Comparison of ENCODE assay signal across 24 cellular contexts in genomic region chr14:71408362-71409035, GRCh38.
A peak's percentile ranks its signal among the peaks of the same experiment; 100 is the strongest.
DNase-seq lines count a peak whose midpoint lies in the region; ATAC-seq and TF ChIP-seq lines count a peak whose summit lies in the region.
"Had no signal": no experiment of that assay in that cellular context is flagged by ENCODE, and none has a peak within 500 bp of the region (broad histone marks: within the 10 kb centered on the region; RNA-seq: fewer than 3 reads in every experiment).

No MANE protein-coding gene starts in this region.

- H3K4me1 ChIP-seq in GM23338 (ENCODE audit: insufficient read depth), result no peaks in the 10 kb centered on the region; the same call in 1 of the 2 replicates

- in situ Hi-C loops in KBM-7 (cut with MboI; ENCODE audit: low pct_unique_long_range_greater_than_20kb, low sequenced_read_pairs), result no loop called here

- peaks cover 39% of the 10 kb centered on the region for H3K4me1 Mint-ChIP-seq in GM23338
- peaks cover 43% of the 10 kb centered on the region for H3K4me1 Mint-ChIP-seq in WTC11
- H3K4me1 Mint-ChIP-seq in activated naive CD4-positive, alpha-beta T cell treated with anti-CD3 and anti-CD28 coated beads, Interleukin-2, amount 10 ng/mL, durations not matched to agents 7 days and 5 days, result peaks cover 43% of the 10 kb centered on the region

- H3K27me3 ChIP-seq in GM23338 (ENCODE audit: insufficient read depth), result no peaks in the 10 kb centered on the region
- H3K27me3 ChIP-seq: upper lobe of right lung had no signal

- H3K27ac ChIP-seq in GM23338 (ENCODE audit: low read depth), result no peak overlapping the region
- H3K27ac ChIP-seq: upper lobe of right lung had no signal

- no peak overlapping the region for H3K4me2 ChIP-seq in GM23338

- TF ChIP-seq CTCF in GM23338 (conservative IDR thresholded peaks at IDR 0.05; ENCODE audit: low read depth in 2 of 2) (no peak), WTC11 (IDR thresholded peaks at IDR 0.05) (no peak)

- H3K36me3 ChIP-seq in GM23338 (ENCODE audit: insufficient read depth), result no peaks in the 10 kb centered on the region
- H3K36me3 ChIP-seq: upper lobe of right lung had no signal

- no peaks in the 10 kb centered on the region for H3K9me2 ChIP-seq in GM23338 (ENCODE audit: insufficient read depth)

- intact Hi-C loops in sciatic nerve (cut with DNase I), result no loop called here

- POLR2A ChIA-PET in WTC11 (lab: Charles Lee), result no interaction called here

- H3K79me2 ChIP-seq in GM23338 (replicated peaks; ENCODE audit: insufficient read depth), result peaks cover 73% of the 10 kb centered on the region

- peak; percentile 45 for DNase-seq in GM23338 (ENCODE audit: low spot score)
- DNase-seq in WTC11 (ENCODE audit: low spot score), result no peak
- peak; percentile 24 for DNase-seq in iris pigment epithelial cell (ENCODE audit: low read depth)
- DNase-seq in sciatic nerve (ENCODE audit: low spot score), result no peak
- DNase-seq in activated CD4-positive, CD25-positive, alpha-beta regulatory T cell (lab: John Stamatoyannopoulos, UW), result no peak
- no peak for DNase-seq in KBM-7
- no peak for DNase-seq in activated naive CD4-positive, alpha-beta T cell treated with anti-CD3 and anti-CD28 coated beads, Interleukin-2, amount 10 ng/mL, durations not matched to agents 7 days and 5 days
- DNase-seq: activated CD4-positive, alpha-beta T cell treated with anti-CD3 and anti-CD28 coated beads for 4 hours; activated effector memory CD4-positive, alpha-beta T cell treated with anti-CD3 and anti-CD28 coated beads, Interleukin-2, amount 50 U/mL, for 16 hours; CD8-positive, alpha-beta T cell; cerebellar nuclear complex; DND-41; effector memory CD8-positive, alpha-beta T cell; head of caudate nucleus; natural killer cell; NCI-H1436; NCI-H2171 treated with DMSO at 0.1 percent for 48 hours; NCI-H748 treated with DMSO at 0.1 percent for 48 hours; PC-3; stimulated activated naive CD4-positive, alpha-beta T cell treated with Interleukin-2 at 50 U/mL for 16 hours; upper lobe of right lung had no signal

- no peaks in the 10 kb centered on the region for H3F3A ChIP-seq in GM23338 (replicated peaks; ENCODE audit: low read depth)

- no peaks in the 10 kb centered on the region for H3K9me3 Mint-ChIP-seq in GM23338
- H3K9me3 Mint-ChIP-seq in WTC11, result peaks cover 16% of the 10 kb centered on the region
- peaks cover 3% of the 10 kb centered on the region for H3K9me3 Mint-ChIP-seq in activated naive CD4-positive, alpha-beta T cell treated with anti-CD3 and anti-CD28 coated beads, Interleukin-2, amount 10 ng/mL, durations not matched to agents 7 days and 5 days
- H3K9me3 Mint-ChIP-seq: CD8-positive, alpha-beta T cell; effector memory CD8-positive, alpha-beta T cell; natural killer cell had no signal

- H2AFZ ChIP-seq in GM23338, result no peak overlapping the region

- H3K36me3 Mint-ChIP-seq in GM23338 (ENCODE audit: low read depth) (peaks cover 20% of the 10 kb centered on the region), WTC11 (peaks cover 3% of the 10 kb centered on the region; the same call in 1 of the 2 replicates)
- H3K36me3 Mint-ChIP-seq in activated naive CD4-positive, alpha-beta T cell treated with anti-CD3 and anti-CD28 coated beads, Interleukin-2, amount 10 ng/mL, durations not matched to agents 7 days and 5 days, result peaks cover 18% of the 10 kb centered on the region
- H3K36me3 Mint-ChIP-seq: natural killer cell had no signal

- H3K27me3 Mint-ChIP-seq in GM23338 (ENCODE audit: insufficient read depth, low read depth, poor library complexity), result no peaks in the 10 kb centered on the region
- no peaks in the 10 kb centered on the region for H3K27me3 Mint-ChIP-seq in WTC11 (ENCODE audit: low read depth)
- H3K27me3 Mint-ChIP-seq in activated naive CD4-positive, alpha-beta T cell treated with anti-CD3 and anti-CD28 coated beads, Interleukin-2, amount 10 ng/mL, durations not matched to agents 7 days and 5 days, result no peaks in the 10 kb centered on the region
- H3K27me3 Mint-ChIP-seq: effector memory CD8-positive, alpha-beta T cell had no signal

- CTCF ChIA-PET in WTC11 (lab: Charles Lee), result interaction anchor here (1.0 kb wide), 1 partner anchor 345 kb away, joined by 3 read pairs; no protein-coding TSS in a partner anchor
- CTCF ChIA-PET in activated naive CD4-positive, alpha-beta T cell treated with anti-CD3 and anti-CD28 coated beads, Interleukin-2, amount 10 ng/mL, durations not matched to agents 7 days and 5 days (lab: Charles Lee), result interaction anchor here (1.7 kb wide), 1 partner anchor 87 kb away, joined by 7 read pairs; no protein-coding TSS in a partner anchor

- H3K4me3 Mint-ChIP-seq in GM23338 (no peak overlapping the region), WTC11 (no peak overlapping the region)
- no peak overlapping the region for H3K4me3 Mint-ChIP-seq in activated naive CD4-positive, alpha-beta T cell treated with anti-CD3 and anti-CD28 coated beads, Interleukin-2, amount 10 ng/mL, durations not matched to agents 7 days and 5 days
- H3K4me3 Mint-ChIP-seq: CD8-positive, alpha-beta T cell; effector memory CD8-positive, alpha-beta T cell; natural killer cell had no signal

- H3K4me3 ChIP-seq in GM23338, result no peak overlapping the region
- H3K4me3 ChIP-seq: lung, upper lobe of right lung had no signal

- H4K20me1 ChIP-seq in GM23338 (replicated peaks; ENCODE audit: insufficient read depth), result no peaks in the 10 kb centered on the region

- ATAC-seq in GM23338, result peak; percentile 86
- ATAC-seq in WTC11, result peak; percentile 82
- peak; percentile 60 for ATAC-seq in sciatic nerve
- ATAC-seq in GM19467 (IDR thresholded peaks at IDR 0.05; ENCODE audit: unreplicated experiment), result no peak
- ATAC-seq: CD8-positive, alpha-beta T cell; effector memory CD8-positive, alpha-beta T cell; HCT116; natural killer cell; PC-3; upper lobe of right lung had no signal

- H3K27ac Mint-ChIP-seq in GM23338 (0 out of 2 replicates have a peak overlapping the region, but pooled peaks have one; percentile 2), WTC11 (peak overlapping the region; percentile 56)
- H3K27ac Mint-ChIP-seq in activated naive CD4-positive, alpha-beta T cell treated with anti-CD3 and anti-CD28 coated beads, Interleukin-2, amount 10 ng/mL, durations not matched to agents 7 days and 5 days, result no peak overlapping the region
- H3K27ac Mint-ChIP-seq: CD8-positive, alpha-beta T cell had no signal

TF ChIP-seq in GM23338, 12 proteins besides CTCF, POLR2A, EP300 and RAD21 (continues in another document):
- TF ChIP-seq POLR2AphosphoS5 (IDR thresholded peaks at IDR 0.05; ENCODE audit: low read depth), result no peak
- TF ChIP-seq EZH2phosphoT487 (IDR thresholded peaks at IDR 0.05; ENCODE audit: unreplicated experiment), result no peak
- no peak for TF ChIP-seq EZH2 (IDR thresholded peaks at IDR 0.05; ENCODE audit: low read depth, unreplicated experiment)
- TF ChIP-seq JUNB (IDR thresholded peaks at IDR 0.05; ENCODE audit: unreplicated experiment), result no peak
- no peak for TF ChIP-seq ZNF331 (CRISPR knock-in tag; IDR thresholded peaks at IDR 0.05; ENCODE audit: low read depth)

TF ChIP-seq in WTC11, 78 proteins besides CTCF, POLR2A, EP300 and RAD21:
- no peak for TF ChIP-seq ZNF281 (CRISPR knock-in tag; IDR thresholded peaks at IDR 0.05)
- TF ChIP-seq GTF2I (CRISPR knock-in tag; conservative IDR thresholded peaks at IDR 0.05), result no peak
- no peak for TF ChIP-seq MAX (CRISPR knock-in tag; IDR thresholded peaks at IDR 0.05)
- TF ChIP-seq NFYB (CRISPR knock-in tag; conservative IDR thresholded peaks at IDR 0.05; ENCODE audit: low read depth), result no peak
- TF ChIP-seq NR2C2 (CRISPR knock-in tag; IDR thresholded peaks at IDR 0.05), result no peak
- TF ChIP-seq ZNF138 (CRISPR knock-in tag; conservative IDR thresholded peaks at IDR 0.05), result no peak
- TF ChIP-seq EMX1 (CRISPR knock-in tag; IDR thresholded peaks at IDR 0.05), result no peak

Comparison
In these comparisons a context has a peak if more than half of its experiments do, and no peak if none do; other contexts are left out.
1. DNase-seq: peak in GM23338 (single experiment) and iris pigment epithelial cell (single experiment); none in WTC11 (single experiment), sciatic nerve (single experiment), activated CD4-positive, CD25-positive, alpha-beta regulatory T cell (0 of 4), KBM-7 (single experiment) and activated naive CD4-positive, alpha-beta T cell treated with anti-CD3 and anti-CD28 coated beads, Interleukin-2, amount 10 ng/mL, durations not matched to agents 7 days and 5 days (single experiment).